18 cellular contexts compared by ENCODE assay signal in the genomic region with DNA sequence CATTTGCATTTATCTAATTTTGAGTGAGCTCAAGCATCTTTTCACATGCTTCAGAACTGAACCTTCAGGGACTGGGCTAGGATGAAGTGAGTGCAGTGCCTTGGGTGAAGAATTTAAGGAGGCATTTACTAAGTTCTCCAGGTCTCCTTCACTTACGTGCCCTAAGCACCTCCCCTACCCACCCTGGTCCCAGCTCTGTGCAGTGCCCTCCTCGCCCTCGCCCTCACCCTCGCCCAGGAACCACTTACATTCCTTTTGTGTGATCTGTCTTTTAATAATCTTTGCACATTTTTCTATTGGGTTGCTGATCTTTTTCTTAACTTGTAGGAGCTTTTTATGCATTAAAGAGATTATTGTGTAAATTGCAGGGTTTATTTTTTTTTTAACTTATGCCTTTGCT.
DNase-seq lines count a peak whose midpoint lies in the region; TF ChIP-seq lines count a peak whose summit lies in the region.
"Had no signal": no experiment of that assay in that cellular context is flagged by ENCODE, and none has a peak within 500 bp of the region (broad histone marks: within the 10 kb centered on the region; RNA-seq: fewer than 3 reads in every experiment).

No MANE protein-coding gene starts in this region.

- peaks cover 8% of the 10 kb centered on the region for H3K36me3 ChIP-seq in MG63
- H3K36me3 ChIP-seq: spleen had no signal

- TF ChIP-seq CTCF in retinal pigment epithelial cell (conservative IDR thresholded peaks at IDR 0.05; ENCODE audit: low read depth, low read length), result no peak
- no peak for TF ChIP-seq CTCF in GM13977 (IDR thresholded peaks at IDR 0.05; ENCODE audit: extremely low read depth, insufficient read depth, missing control alignments)

- H3K9me3 ChIP-seq in MG63, result no peaks in the 10 kb centered on the region
- H3K9me3 ChIP-seq: spleen had no signal

- DNase-seq in GM03348 (ENCODE audit: low spot score), result peak; percentile 43
- peak; percentile 26 for DNase-seq in MG63
- no peak for DNase-seq in epithelial cell of prostate (ENCODE audit: low read depth, low spot score)
- peak; percentile 42 for DNase-seq in retinal pigment epithelial cell (ENCODE audit: low read depth)
- DNase-seq in GM13977 (ENCODE audit: low spot score), result no peak
- no peak for DNase-seq in Ammon's horn (ENCODE audit: low spot score)
- no peak for DNase-seq in SKM-1 (lab: John Stamatoyannopoulos, UW; ENCODE audit: unreplicated experiment)
- DNase-seq: activated CD4-positive, alpha-beta T cell treated with anti-CD3 and anti-CD28 coated beads for 4 hours; cerebellar nuclear complex; DMS79; NCI-H1436 treated with DMSO at 0.1 percent for 48 hours; NCI-H2171; retina; SHP77 treated with DMSO at 0.1 percent for 48 hours; spleen; stimulated activated CD4-positive, alpha-beta T cell treated with anti-CD3 and anti-CD28 coated beads, Interleukin-4, amount 100 ng/mL, for 1 hour; stimulated activated naive CD8-positive, alpha-beta T cell treated with anti-CD3 and anti-CD28 coated beads, Interleukin-15, Interleukin-2, amounts not matched to agents 100 U/mL and 50 U/mL, for 24 hours had no signal

- H3K27ac ChIP-seq in epithelial cell of prostate, result peak overlapping the region; percentile 46
- H3K27ac ChIP-seq: HL-60, spleen had no signal

- no peak overlapping the region for H3K4me3 ChIP-seq in MG63
- H3K4me3 ChIP-seq in retinal pigment epithelial cell (ENCODE audit: low read length), result no peak overlapping the region
- H3K4me3 ChIP-seq: spleen had no signal

- no peaks in the 10 kb centered on the region for H3K27me3 ChIP-seq in MG63

- in situ Hi-C loops in GM13977 (cut with MboI; ENCODE audit: low pct_unique_long_range_greater_than_20kb, low sequenced_read_pairs, unreplicated experiment), result loop anchor here (25.0 kb wide), 1 partner anchor 601 kb away; no protein-coding TSS in a partner anchor

Comparison
In these comparisons a context has a peak if more than half of its experiments do, and no peak if none do; other contexts are left out.
1. DNase-seq: peak in GM03348 (single experiment), MG63 (single experiment) and retinal pigment epithelial cell (single experiment); none in epithelial cell of prostate (single experiment), GM13977 (single experiment), Ammon's horn (single experiment) and SKM-1 (single experiment).